Comparison of ENCODE assay signal across 1 cellular context in the genomic region with DNA sequence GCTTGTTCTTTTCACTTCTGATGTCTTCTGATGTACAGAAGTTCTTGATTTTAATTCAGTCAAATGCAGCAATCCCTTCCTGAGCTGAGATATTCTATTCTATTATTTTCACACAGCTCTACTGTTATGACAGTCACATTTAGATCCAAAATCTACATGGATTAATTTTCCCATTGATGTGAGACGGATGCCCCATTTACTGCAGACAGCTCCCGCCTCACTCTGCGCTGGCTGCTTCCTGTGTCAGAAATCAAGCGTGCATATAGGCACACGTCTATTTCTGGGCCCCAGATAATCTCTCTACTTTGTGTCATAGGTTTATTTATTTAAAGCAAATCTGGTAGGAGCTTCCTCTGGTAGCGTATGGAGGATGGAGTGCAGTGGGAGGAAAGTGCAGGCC.
TF ChIP-seq lines count a peak whose summit lies in the region.

No MANE protein-coding gene starts in this region.

TF ChIP-seq in IMR-90, 13 proteins besides CTCF, POLR2A, EP300 and RAD21 (continued from another document):
- TF ChIP-seq ELK1 (IDR thresholded peaks at IDR 0.05; ENCODE audit: borderline replicate concordance, low read depth, low read length) (no peak), MAZ (IDR thresholded peaks at IDR 0.05; ENCODE audit: borderline replicate concordance, low read depth, low read length) (no peak), MXI1 (IDR thresholded peaks at IDR 0.05; ENCODE audit: borderline replicate concordance, low read depth, low read length) (no peak), RFX5 (IDR thresholded peaks at IDR 0.05; ENCODE audit: low read depth, low read length) (no peak), NFE2L2 (IDR thresholded peaks at IDR 0.05; ENCODE audit: low read depth, low read length) (no peak), CEBPB (IDR thresholded peaks at IDR 0.05; ENCODE audit: low read depth, low read length) (no peak), SMC3 (IDR thresholded peaks at IDR 0.05; ENCODE audit: low read depth, low read length) (no peak), BHLHE40 (IDR thresholded peaks at IDR 0.05; ENCODE audit: low read depth, low read length) (no peak)
- TF ChIP-seq, protein P1, sequence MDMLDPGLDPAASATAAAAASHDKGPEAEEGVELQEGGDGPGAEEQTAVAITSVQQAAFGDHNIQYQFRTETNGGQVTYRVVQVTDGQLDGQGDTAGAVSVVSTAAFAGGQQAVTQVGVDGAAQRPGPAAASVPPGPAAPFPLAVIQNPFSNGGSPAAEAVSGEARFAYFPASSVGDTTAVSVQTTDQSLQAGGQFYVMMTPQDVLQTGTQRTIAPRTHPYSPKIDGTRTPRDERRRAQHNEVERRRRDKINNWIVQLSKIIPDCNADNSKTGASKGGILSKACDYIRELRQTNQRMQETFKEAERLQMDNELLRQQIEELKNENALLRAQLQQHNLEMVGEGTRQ (IDR thresholded peaks at IDR 0.05; ENCODE audit: low read depth, low read length), result no peak
